Comparison of ENCODE assay signal across 1 cellular context in the genomic region with DNA sequence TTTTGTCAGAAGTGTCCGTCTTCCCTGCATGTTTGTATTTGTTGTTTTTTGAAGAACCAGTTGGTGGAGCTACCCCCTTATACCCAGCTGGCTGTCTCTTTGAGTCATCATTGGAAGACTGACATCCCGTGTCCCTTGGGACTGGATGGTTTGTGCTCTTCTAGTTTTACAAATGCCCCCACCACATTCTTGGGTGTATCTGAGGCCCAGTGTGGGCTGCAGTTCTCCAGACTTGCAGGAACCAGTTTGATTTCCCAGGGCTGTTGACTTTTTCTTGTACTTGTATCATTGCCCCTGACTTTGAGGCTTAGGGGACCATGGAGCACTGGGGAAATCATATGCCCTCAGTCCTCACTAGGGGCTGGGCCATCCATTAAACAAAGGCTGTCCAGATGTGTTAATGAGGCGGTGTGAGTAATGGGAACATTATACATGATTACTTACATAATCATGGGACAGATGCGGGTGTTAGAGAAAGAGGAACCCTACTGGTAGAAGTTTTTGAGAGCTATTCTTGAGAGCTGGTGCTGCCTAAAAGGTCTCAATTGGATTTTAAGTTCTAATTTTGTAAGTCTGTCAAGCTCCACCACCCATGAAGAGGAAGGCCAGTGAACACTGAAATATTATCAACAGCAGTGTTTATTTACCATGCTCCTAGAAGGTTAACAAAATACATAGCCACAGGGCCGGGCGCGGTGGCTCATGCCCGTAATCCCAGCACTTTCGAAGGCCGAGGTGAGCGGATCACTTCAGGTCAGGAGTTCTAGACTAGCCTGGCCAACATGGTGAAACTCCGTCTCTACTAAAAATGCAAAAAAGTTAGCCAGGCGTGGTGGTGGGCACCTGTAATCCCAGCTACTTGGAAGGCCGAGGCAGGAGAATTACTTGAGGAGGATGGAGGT.
TF ChIP-seq lines count a peak whose summit lies in the region.

No MANE protein-coding gene starts in this region.

TF ChIP-seq in GM12878, 131 proteins besides CTCF, POLR2A, EP300 and RAD21 (continued from another document):
- TF ChIP-seq, protein P1, sequence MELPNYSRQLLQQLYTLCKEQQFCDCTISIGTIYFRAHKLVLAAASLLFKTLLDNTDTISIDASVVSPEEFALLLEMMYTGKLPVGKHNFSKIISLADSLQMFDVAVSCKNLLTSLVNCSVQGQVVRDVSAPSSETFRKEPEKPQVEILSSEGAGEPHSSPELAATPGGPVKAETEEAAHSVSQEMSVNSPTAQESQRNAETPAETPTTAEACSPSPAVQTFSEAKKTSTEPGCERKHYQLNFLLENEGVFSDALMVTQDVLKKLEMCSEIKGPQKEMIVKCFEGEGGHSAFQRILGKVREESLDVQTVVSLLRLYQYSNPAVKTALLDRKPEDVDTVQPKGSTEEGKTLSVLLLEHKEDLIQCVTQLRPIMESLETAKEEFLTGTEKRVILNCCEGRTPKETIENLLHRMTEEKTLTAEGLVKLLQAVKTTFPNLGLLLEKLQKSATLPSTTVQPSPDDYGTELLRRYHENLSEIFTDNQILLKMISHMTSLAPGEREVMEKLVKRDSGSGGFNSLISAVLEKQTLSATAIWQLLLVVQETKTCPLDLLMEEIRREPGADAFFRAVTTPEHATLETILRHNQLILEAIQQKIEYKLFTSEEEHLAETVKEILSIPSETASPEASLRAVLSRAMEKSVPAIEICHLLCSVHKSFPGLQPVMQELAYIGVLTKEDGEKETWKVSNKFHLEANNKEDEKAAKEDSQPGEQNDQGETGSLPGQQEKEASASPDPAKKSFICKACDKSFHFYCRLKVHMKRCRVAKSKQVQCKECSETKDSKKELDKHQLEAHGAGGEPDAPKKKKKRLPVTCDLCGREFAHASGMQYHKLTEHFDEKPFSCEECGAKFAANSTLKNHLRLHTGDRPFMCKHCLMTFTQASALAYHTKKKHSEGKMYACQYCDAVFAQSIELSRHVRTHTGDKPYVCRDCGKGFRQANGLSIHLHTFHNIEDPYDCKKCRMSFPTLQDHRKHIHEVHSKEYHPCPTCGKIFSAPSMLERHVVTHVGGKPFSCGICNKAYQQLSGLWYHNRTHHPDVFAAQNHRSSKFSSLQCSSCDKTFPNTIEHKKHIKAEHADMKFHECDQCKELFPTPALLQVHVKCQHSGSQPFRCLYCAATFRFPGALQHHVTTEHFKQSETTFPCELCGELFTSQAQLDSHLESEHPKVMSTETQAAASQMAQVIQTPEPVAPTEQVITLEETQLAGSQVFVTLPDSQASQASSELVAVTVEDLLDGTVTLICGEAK (IDR thresholded peaks at IDR 0.05; ENCODE audit: borderline replicate concordance) = no peak
- TF ChIP-seq BMI1 (IDR thresholded peaks at IDR 0.05; ENCODE audit: borderline replicate concordance) = no peak
- peak; percentile 73; the same call in 1 of the 2 replicates for TF ChIP-seq MTA2 (IDR thresholded peaks at IDR 0.05; ENCODE audit: low read depth)
- TF ChIP-seq KAT2A (conservative IDR thresholded peaks at IDR 0.05; ENCODE audit: control insufficient read depth, low read depth, low read length) = no peak
- TF ChIP-seq, protein P2, sequence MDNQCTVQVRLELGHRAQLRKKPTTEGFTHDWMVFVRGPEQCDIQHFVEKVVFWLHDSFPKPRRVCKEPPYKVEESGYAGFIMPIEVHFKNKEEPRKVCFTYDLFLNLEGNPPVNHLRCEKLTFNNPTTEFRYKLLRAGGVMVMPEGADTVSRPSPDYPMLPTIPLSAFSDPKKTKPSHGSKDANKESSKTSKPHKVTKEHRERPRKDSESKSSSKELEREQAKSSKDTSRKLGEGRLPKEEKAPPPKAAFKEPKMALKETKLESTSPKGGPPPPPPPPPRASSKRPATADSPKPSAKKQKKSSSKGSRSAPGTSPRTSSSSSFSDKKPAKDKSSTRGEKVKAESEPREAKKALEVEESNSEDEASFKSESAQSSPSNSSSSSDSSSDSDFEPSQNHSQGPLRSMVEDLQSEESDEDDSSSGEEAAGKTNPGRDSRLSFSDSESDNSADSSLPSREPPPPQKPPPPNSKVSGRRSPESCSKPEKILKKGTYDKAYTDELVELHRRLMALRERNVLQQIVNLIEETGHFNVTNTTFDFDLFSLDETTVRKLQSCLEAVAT (IDR thresholded peaks at IDR 0.05) = no peak
- TF ChIP-seq CBFB (IDR thresholded peaks at IDR 0.05; ENCODE audit: low read depth) = peak; percentile 15; the same call in 1 of the 2 replicates
- peak; percentile 52; the same call in 1 of the 2 replicates for TF ChIP-seq ZNF207 (IDR thresholded peaks at IDR 0.05; ENCODE audit: borderline replicate concordance)
- TF ChIP-seq, protein P3, sequence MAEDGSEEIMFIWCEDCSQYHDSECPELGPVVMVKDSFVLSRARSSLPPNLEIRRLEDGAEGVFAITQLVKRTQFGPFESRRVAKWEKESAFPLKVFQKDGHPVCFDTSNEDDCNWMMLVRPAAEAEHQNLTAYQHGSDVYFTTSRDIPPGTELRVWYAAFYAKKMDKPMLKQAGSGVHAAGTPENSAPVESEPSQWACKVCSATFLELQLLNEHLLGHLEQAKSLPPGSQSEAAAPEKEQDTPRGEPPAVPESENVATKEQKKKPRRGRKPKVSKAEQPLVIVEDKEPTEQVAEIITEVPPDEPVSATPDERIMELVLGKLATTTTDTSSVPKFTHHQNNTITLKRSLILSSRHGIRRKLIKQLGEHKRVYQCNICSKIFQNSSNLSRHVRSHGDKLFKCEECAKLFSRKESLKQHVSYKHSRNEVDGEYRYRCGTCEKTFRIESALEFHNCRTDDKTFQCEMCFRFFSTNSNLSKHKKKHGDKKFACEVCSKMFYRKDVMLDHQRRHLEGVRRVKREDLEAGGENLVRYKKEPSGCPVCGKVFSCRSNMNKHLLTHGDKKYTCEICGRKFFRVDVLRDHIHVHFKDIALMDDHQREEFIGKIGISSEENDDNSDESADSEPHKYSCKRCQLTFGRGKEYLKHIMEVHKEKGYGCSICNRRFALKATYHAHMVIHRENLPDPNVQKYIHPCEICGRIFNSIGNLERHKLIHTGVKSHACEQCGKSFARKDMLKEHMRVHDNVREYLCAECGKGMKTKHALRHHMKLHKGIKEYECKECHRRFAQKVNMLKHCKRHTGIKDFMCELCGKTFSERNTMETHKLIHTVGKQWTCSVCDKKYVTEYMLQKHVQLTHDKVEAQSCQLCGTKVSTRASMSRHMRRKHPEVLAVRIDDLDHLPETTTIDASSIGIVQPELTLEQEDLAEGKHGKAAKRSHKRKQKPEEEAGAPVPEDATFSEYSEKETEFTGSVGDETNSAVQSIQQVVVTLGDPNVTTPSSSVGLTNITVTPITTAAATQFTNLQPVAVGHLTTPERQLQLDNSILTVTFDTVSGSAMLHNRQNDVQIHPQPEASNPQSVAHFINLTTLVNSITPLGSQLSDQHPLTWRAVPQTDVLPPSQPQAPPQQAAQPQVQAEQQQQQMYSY (CRISPR knock-in tag; IDR thresholded peaks at IDR 0.05) = no peak
- TF ChIP-seq RAD51 (IDR thresholded peaks at IDR 0.05) = 0 out of 2 replicates have a peak, but pooled peaks have one; percentile 26
- TF ChIP-seq ESRRA (IDR thresholded peaks at IDR 0.05; ENCODE audit: low read length) = no peak
- TF ChIP-seq POLR2AphosphoS5 (IDR thresholded peaks at IDR 0.05; ENCODE audit: low read length) = no peak
- TF ChIP-seq, protein P4, sequence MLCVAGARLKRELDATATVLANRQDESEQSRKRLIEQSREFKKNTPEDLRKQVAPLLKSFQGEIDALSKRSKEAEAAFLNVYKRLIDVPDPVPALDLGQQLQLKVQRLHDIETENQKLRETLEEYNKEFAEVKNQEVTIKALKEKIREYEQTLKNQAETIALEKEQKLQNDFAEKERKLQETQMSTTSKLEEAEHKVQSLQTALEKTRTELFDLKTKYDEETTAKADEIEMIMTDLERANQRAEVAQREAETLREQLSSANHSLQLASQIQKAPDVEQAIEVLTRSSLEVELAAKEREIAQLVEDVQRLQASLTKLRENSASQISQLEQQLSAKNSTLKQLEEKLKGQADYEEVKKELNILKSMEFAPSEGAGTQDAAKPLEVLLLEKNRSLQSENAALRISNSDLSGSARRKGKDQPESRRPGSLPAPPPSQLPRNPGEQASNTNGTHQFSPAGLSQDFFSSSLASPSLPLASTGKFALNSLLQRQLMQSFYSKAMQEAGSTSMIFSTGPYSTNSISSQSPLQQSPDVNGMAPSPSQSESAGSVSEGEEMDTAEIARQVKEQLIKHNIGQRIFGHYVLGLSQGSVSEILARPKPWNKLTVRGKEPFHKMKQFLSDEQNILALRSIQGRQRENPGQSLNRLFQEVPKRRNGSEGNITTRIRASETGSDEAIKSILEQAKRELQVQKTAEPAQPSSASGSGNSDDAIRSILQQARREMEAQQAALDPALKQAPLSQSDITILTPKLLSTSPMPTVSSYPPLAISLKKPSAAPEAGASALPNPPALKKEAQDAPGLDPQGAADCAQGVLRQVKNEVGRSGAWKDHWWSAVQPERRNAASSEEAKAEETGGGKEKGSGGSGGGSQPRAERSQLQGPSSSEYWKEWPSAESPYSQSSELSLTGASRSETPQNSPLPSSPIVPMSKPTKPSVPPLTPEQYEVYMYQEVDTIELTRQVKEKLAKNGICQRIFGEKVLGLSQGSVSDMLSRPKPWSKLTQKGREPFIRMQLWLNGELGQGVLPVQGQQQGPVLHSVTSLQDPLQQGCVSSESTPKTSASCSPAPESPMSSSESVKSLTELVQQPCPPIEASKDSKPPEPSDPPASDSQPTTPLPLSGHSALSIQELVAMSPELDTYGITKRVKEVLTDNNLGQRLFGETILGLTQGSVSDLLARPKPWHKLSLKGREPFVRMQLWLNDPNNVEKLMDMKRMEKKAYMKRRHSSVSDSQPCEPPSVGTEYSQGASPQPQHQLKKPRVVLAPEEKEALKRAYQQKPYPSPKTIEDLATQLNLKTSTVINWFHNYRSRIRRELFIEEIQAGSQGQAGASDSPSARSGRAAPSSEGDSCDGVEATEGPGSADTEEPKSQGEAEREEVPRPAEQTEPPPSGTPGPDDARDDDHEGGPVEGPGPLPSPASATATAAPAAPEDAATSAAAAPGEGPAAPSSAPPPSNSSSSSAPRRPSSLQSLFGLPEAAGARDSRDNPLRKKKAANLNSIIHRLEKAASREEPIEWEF (IDR thresholded peaks at IDR 0.05; ENCODE audit: insufficient replicate concordance, low read depth, low read length) = no peak
- peak; percentile 42; the same call in 1 of the 2 replicates for TF ChIP-seq SMC3 (IDR thresholded peaks at IDR 0.05; ENCODE audit: borderline replicate concordance, low read length)
- peak; percentile 64 for TF ChIP-seq TBL1XR1 (IDR thresholded peaks at IDR 0.05; ENCODE audit: low read depth, low read length)
- no peak; the same call in 1 of the 2 replicates for TF ChIP-seq NFIC (IDR thresholded peaks at IDR 0.05; ENCODE audit: low read depth, low read length)
- TF ChIP-seq SREBF2 (IDR thresholded peaks at IDR 0.05; ENCODE audit: low read length) = no peak
- TF ChIP-seq, protein P5, sequence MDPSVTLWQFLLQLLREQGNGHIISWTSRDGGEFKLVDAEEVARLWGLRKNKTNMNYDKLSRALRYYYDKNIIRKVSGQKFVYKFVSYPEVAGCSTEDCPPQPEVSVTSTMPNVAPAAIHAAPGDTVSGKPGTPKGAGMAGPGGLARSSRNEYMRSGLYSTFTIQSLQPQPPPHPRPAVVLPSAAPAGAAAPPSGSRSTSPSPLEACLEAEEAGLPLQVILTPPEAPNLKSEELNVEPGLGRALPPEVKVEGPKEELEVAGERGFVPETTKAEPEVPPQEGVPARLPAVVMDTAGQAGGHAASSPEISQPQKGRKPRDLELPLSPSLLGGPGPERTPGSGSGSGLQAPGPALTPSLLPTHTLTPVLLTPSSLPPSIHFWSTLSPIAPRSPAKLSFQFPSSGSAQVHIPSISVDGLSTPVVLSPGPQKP (IDR thresholded peaks at IDR 0.05; ENCODE audit: low read depth, low read length) = no peak
- no peak for TF ChIP-seq HDAC6 (IDR thresholded peaks at IDR 0.05; ENCODE audit: unreplicated experiment)
